ENCODE assay signal across 21 cellular contexts in the genomic region with DNA sequence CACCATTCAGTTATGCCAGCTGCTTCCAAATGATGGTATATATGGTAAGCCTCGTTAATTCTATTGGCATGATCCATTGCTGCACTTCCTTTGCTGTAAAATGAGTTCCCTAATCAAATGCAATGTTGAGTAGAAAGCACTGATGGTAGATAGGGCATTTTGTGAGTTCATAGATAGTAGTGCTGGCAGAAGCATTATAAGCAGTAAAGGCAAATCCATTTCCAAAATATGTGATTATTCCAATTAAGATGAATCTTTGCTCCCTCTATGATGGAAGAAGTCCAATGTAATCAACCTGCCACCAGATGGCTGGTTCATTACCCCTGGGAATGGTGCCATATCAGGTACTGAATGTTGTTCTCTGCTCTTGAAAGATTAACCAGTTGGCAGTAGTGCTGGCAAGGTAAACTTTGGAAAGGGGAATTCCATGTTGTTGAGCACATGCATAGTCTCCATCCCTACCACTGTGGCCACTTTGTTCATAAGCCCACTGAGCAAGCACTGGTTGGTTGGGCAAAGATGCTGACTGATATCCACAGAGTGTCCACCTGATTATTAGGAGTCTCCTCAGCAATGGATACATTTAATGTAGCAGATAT. TPM values are rescaled to one million over a fixed set of nuclear protein-coding genes. Genes with fewer than 3 reads are reported as not detected.
DNase-seq lines count a peak whose midpoint lies in the region; ATAC-seq, FAIRE-seq and TF ChIP-seq lines count a peak whose summit lies in the region.
"Had no signal": no experiment of that assay in that cellular context is flagged by ENCODE, and none has a peak within 500 bp of the region (broad histone marks: within the 10 kb centered on the region; RNA-seq: fewer than 3 reads in every experiment).

No MANE protein-coding gene starts in this region.

- TF ChIP-seq CTCF in upper lobe of right lung (IDR thresholded peaks at IDR 0.05) = no peak

- H3K27ac ChIP-seq in upper lobe of right lung = no peak overlapping the region
- H3K27ac ChIP-seq: A549, brain microvascular endothelial cell, esophagus squamous epithelium, right atrium auricular region had no signal

- intact Hi-C loops in upper lobe of right lung (cut with DNase I) = no loop called here

- no peaks in the 10 kb centered on the region for H3K36me3 ChIP-seq in upper lobe of right lung
- H3K36me3 ChIP-seq: brain microvascular endothelial cell, esophagus squamous epithelium, right atrium auricular region had no signal

- H3K4me3 ChIP-seq in upper lobe of right lung = no peak overlapping the region
- H3K4me3 ChIP-seq: A549, esophagus squamous epithelium, right atrium auricular region had no signal

- H3K9me3 ChIP-seq in upper lobe of right lung = no peaks in the 10 kb centered on the region
- H3K9me3 ChIP-seq: A549, esophagus squamous epithelium, right atrium auricular region had no signal

- peak; percentile 96 for FAIRE-seq in islet of Langerhans (lab: Jason Lieb, UNC)
- no peak for FAIRE-seq in GM12891 (lab: Jason Lieb, UNC)
- FAIRE-seq: A549, HTR-8/SVneo had no signal

- TF ChIP-seq POLR2A in GM12891 (IDR thresholded peaks at IDR 0.05; ENCODE audit: low read depth, low read length) = no peak

- no peaks in the 10 kb centered on the region for H3K4me1 ChIP-seq in upper lobe of right lung

- H3K27me3 ChIP-seq in upper lobe of right lung = no peaks in the 10 kb centered on the region
- H3K27me3 ChIP-seq: right atrium auricular region had no signal

- peak; percentile 53 for ATAC-seq in upper lobe of right lung
- ATAC-seq in GM21717 (IDR thresholded peaks at IDR 0.05; ENCODE audit: unreplicated experiment) = no peak
- ATAC-seq: A549; activated T-cell treated with anti-CD3 and anti-CD28 coated beads, Interleukin-2, amount 50 U/mL, for 72 hours had no signal

- DNase-seq in NCI-H82 (lab: John Stamatoyannopoulos, UW) (peak; percentile 28), NCI-H82 treated with DMSO at 0.1 percent for 48 hours (lab: John Stamatoyannopoulos, UW; ENCODE audit: unreplicated experiment) (no peak), NCI-H2196 treated with DMSO at 0.1 percent for 48 hours (lab: John Stamatoyannopoulos, UW; ENCODE audit: unreplicated experiment) (peak; percentile 87), upper lobe of right lung (no peak), SW480 (ENCODE audit: low spot score) (no peak), GM12891 (ENCODE audit: insufficient read length, low spot score) (no peak)
- DNase-seq: activated CD4-positive, CD25-positive, alpha-beta regulatory T cell; activated naive CD8-positive, alpha-beta T cell treated with anti-CD3 and anti-CD28 coated beads for 36 hours; activated T-cell treated with anti-CD3 and anti-CD28 coated beads, Interleukin-2, amount 50 U/mL, for 72 hours; brain microvascular endothelial cell; esophagus squamous epithelium; islet precursor cell; NCI-H1930; stimulated activated naive CD4-positive, alpha-beta T cell; T-helper 2 cell had no signal

TF ChIP-seq in GM12891, 5 proteins besides CTCF, POLR2A, EP300 and RAD21:
- TF ChIP-seq POU2F2 (IDR thresholded peaks at IDR 0.05; ENCODE audit: low read depth, low read length) (no peak), PAX5 (IDR thresholded peaks at IDR 0.05; ENCODE audit: insufficient read depth, low read length, severe bottlenecking) (no peak), POLR2AphosphoS5 (IDR thresholded peaks at IDR 0.05; ENCODE audit: low read depth, low read length) (no peak), SPI1 (IDR thresholded peaks at IDR 0.05; ENCODE audit: low read depth, low read length) (no peak), TAF1 (IDR thresholded peaks at IDR 0.05; ENCODE audit: low read depth, low read length) (no peak)

RNA-seq across cellular contexts. Expression of gene TBPL1, which starts 5.6 kb away (rescaled TPM):
- total RNA-seq in upper lobe of right lung = 18.7 TPM
- 39.8 TPM for polyA plus RNA-seq in GM12891 (2012; ENCODE audit: low read depth, missing spikeins)

RNA-seq across cellular contexts. Expression of gene TCF21, which starts 58.5 kb away (rescaled TPM):
- total RNA-seq in upper lobe of right lung = 56.2 TPM
- polyA plus RNA-seq in GM12891 (2012; ENCODE audit: low read depth, missing spikeins) = not detected
- total RNA-seq: activated naive CD8-positive, alpha-beta T cell treated with anti-CD3 and anti-CD28 coated beads for 36 hours; activated T-cell treated with anti-CD3 and anti-CD28 coated beads, Interleukin-2, amount 50 U/mL, for 72 hours had no signal
- polyA plus RNA-seq: CD14-positive monocyte had no signal

Comparison
In these comparisons a context has a peak if more than half of its experiments do, and no peak if none do; other contexts are left out.
1. DNase-seq: peak in NCI-H82 (single experiment) and NCI-H2196 treated with DMSO at 0.1 percent for 48 hours (single experiment); none in NCI-H82 treated with DMSO at 0.1 percent for 48 hours (single experiment), upper lobe of right lung (single experiment), SW480 (single experiment) and GM12891 (single experiment).